ENCODE assay signal across 30 cellular contexts in genomic region chr9:136178773-136179075, GRCh38. TPM values are rescaled to one million over a fixed set of nuclear protein-coding genes. Genes with fewer than 3 reads are reported as not detected.
"Had no signal": no experiment of that assay in that cellular context is flagged by ENCODE, and none has a peak within 500 bp of the region (broad histone marks: within the 10 kb centered on the region; RNA-seq: fewer than 3 reads in every experiment).

No MANE protein-coding gene starts in this region.

- H3K27ac ChIP-seq: epithelial cell of prostate, esophagus squamous epithelium, left lung, lower lobe of right lung, neutrophil, ovary, sigmoid colon, stomach, thyroid gland, upper lobe of left lung, vagina had no signal

- H3K9me3 Mint-ChIP-seq: natural killer cell; stimulated activated memory B cell treated with anti-CD40 and anti-IgM and Interleukin-4, amounts not matched to agents 10 μg/mL and 1 μg/mL and 100 μg/mL, for 72 hours had no signal

- H3K4me3 Mint-ChIP-seq: activated naive CD8-positive, alpha-beta T cell; natural killer cell; stimulated activated memory B cell treated with anti-CD40 and anti-IgM and Interleukin-4, amounts not matched to agents 10 μg/mL and 1 μg/mL and 100 μg/mL, for 72 hours had no signal

- H3K36me3 ChIP-seq: esophagus squamous epithelium, left lung, lower lobe of right lung, neutrophil, ovary, sigmoid colon, stomach, thyroid gland, upper lobe of left lung, vagina had no signal

- H3K27me3 ChIP-seq: ovary, thyroid gland, upper lobe of left lung, vagina had no signal

- H3K4me1 ChIP-seq: esophagus squamous epithelium, left lung, lower lobe of right lung, sigmoid colon, stomach, thyroid gland, upper lobe of left lung, vagina had no signal

- H3K36me3 Mint-ChIP-seq: activated naive CD8-positive, alpha-beta T cell; natural killer cell; stimulated activated memory B cell treated with anti-CD40 and anti-IgM and Interleukin-4, amounts not matched to agents 10 μg/mL and 1 μg/mL and 100 μg/mL, for 72 hours had no signal

- H3K4me3 ChIP-seq: esophagus squamous epithelium, left lung, lower lobe of right lung, ovary, sigmoid colon, stomach, thyroid gland, upper lobe of left lung, vagina had no signal

- H3K4me1 Mint-ChIP-seq: natural killer cell; stimulated activated memory B cell treated with anti-CD40 and anti-IgM and Interleukin-4, amounts not matched to agents 10 μg/mL and 1 μg/mL and 100 μg/mL, for 72 hours had no signal

- H3K27me3 Mint-ChIP-seq: activated naive CD8-positive, alpha-beta T cell had no signal

- H3K9me3 ChIP-seq: esophagus squamous epithelium, left lung, lower lobe of right lung, neutrophil, ovary, sigmoid colon, stomach, thyroid gland, upper lobe of left lung, vagina had no signal

- H3K27ac Mint-ChIP-seq: activated naive CD8-positive, alpha-beta T cell; natural killer cell; stimulated activated memory B cell treated with anti-CD40 and anti-IgM and Interleukin-4, amounts not matched to agents 10 μg/mL and 1 μg/mL and 100 μg/mL, for 72 hours had no signal

- DNase-seq: activated CD4-positive, alpha-beta T cell treated with anti-CD3 and anti-CD28 coated beads for 4 hours; activated CD4-positive, alpha-beta T cell treated with anti-CD3 and anti-CD28 coated beads, Interleukin-2, amount 50 U/mL, for 48 hours; activated CD8-positive, alpha-beta memory T cell treated with anti-CD3 and anti-CD28 coated beads for 24 hours; activated effector memory CD4-positive, alpha-beta T cell treated with Interleukin-2 at 50 U/mL for 16 hours; activated naive CD4-positive, alpha-beta T cell treated with Interleukin-2 at 50 U/mL for 16 hours; anterior cingulate cortex; dermis blood vessel endothelial cell; effector CD4-positive, alpha-beta T cell; esophagus squamous epithelium; foreskin melanocyte; left lung; lower lobe of right lung; mesenchymal stem cell; natural killer cell; ovary; sigmoid colon; small intestine; stimulated activated CD4-positive, alpha-beta T cell treated with anti-CD3 and anti-CD28 coated beads, Interleukin-4, amount 100 ng/mL, for 24 hours; stomach; T-helper 2 cell; thyroid gland had no signal

RNA-seq across cellular contexts. Expression of gene LHX3, which starts 26.2 kb away (rescaled TPM):
- total RNA-seq: bronchial epithelial cell, dermis blood vessel endothelial cell, esophagus squamous epithelium, left lung, lower lobe of right lung, ovary, progenitor cell of endocrine pancreas, renal cortical epithelial cell, sigmoid colon, stomach, thyroid gland, vagina had no signal
- polyA plus RNA-seq: ovary, sigmoid colon, small intestine, stomach had no signal
